ENCODE assay signal across 8 cellular contexts in genomic region chr1:200620273-200621131, GRCh38. TPM values are rescaled to one million over a fixed set of nuclear protein-coding genes. Genes with fewer than 3 reads are reported as not detected.
DNase-seq lines count a peak whose midpoint lies in the region; TF ChIP-seq lines count a peak whose summit lies in the region.

KIF14 (minus strand) TSS chr1:200620751; CDS start chr1:200618723, 2,028 bp downstream.

- H3K4me1 ChIP-seq in HAP-1 (peaks cover 13% of the 10 kb centered on the region), neuron (ENCODE audit: insufficient read depth, low read length) (peaks cover 17% of the 10 kb centered on the region), subcutaneous abdominal adipose tissue (ENCODE audit: control insufficient read depth in 5 of 5, insufficient read depth in 5 of 5, low read length in 5 of 5) (peaks cover 0 to 18% (median 14%) of the 10 kb centered on the region in 5 donors)

- peak within 1 kb of the TSS in 4 of 5 donors; percentile 62 to 84 (median 78) for H3K9ac ChIP-seq in subcutaneous abdominal adipose tissue (ENCODE audit: low read length in 5 of 5)

- H3K9me3 ChIP-seq in HAP-1 (peaks cover 5% of the 10 kb centered on the region), MG63 (no peaks in the 10 kb centered on the region), neuron (ENCODE audit: low read length) (no peaks in the 10 kb centered on the region), subcutaneous abdominal adipose tissue (ENCODE audit: control insufficient read depth in 5 of 5, low read length in 5 of 5) (no peaks in the 10 kb centered on the region)

- in situ Hi-C loops in G401 (cut with HindIII; ENCODE audit: low sequenced_read_pairs): no loop called here
- in situ Hi-C loops in HAP-1 (cut with MboI; ENCODE audit: low sequenced_read_pairs): loop anchor here (10.0 kb wide), 1 partner anchor 174 kb away; no protein-coding TSS in a partner anchor

- no peak for TF ChIP-seq CTCF in foreskin fibroblast (IDR thresholded peaks at IDR 0.05; ENCODE audit: low read depth, low read length)

- H2AFZ ChIP-seq in neuron (ENCODE audit: low read depth, low read length): peak within 1 kb of the TSS; percentile 95

- DNase-seq in G401 (ENCODE audit: low spot score) (peak; percentile 85), HAP-1 (ENCODE audit: low spot score in 2 of 2) (peak; percentile 94 to 98), MG63 (peak; percentile 98), SHP77 (lab: John Stamatoyannopoulos, UW) (peak; percentile 90 to 96), foreskin fibroblast (peak; percentile 89 to 96)
- peak; percentile 85 for DNase-seq in activated T-helper 9 cell treated with anti-CD3 and anti-CD28 coated beads, Interleukin-2, amount 50 U/mL, for 16 hours (ENCODE audit: low read depth)

- H3K27ac ChIP-seq in subcutaneous abdominal adipose tissue (ENCODE audit: low read depth, low read length): no peak within 1 kb of the TSS

- H3K36me3 ChIP-seq in HAP-1 (replicated peaks) (peaks cover 13% of the 10 kb centered on the region), MG63 (peaks cover 23% of the 10 kb centered on the region), neuron (ENCODE audit: insufficient read depth, low read length) (peaks cover 14% of the 10 kb centered on the region), subcutaneous abdominal adipose tissue (ENCODE audit: control insufficient read depth in 5 of 5, insufficient read depth in 5 of 5, low read length in 5 of 5) (no peaks in the 10 kb centered on the region)

- peak within 1 kb of the TSS; percentile 73 for H3K4me3 ChIP-seq in HAP-1
- H3K4me3 ChIP-seq in MG63: peak within 1 kb of the TSS; percentile 94
- peak within 1 kb of the TSS; percentile 54 to 93 for H3K4me3 ChIP-seq in foreskin fibroblast (ENCODE audit: low read depth in 1 of 2, low read length in 2 of 2)
- peak within 1 kb of the TSS; percentile 90 for H3K4me3 ChIP-seq in neuron (ENCODE audit: low read length)
- peak within 1 kb of the TSS; percentile 73 to 82 (median 76) for H3K4me3 ChIP-seq in subcutaneous abdominal adipose tissue (ENCODE audit: low read depth in 1 of 5, low read length in 5 of 5)

- H3K27me3 ChIP-seq in HAP-1 (ENCODE audit: low read depth) (no peaks in the 10 kb centered on the region), MG63 (no peaks in the 10 kb centered on the region), neuron (ENCODE audit: insufficient read depth, low read length) (no peaks in the 10 kb centered on the region), subcutaneous abdominal adipose tissue (ENCODE audit: control insufficient read depth in 5 of 5, insufficient read depth in 4 of 5, low read length in 5 of 5) (no peaks in the 10 kb centered on the region)

RNA-seq across cellular contexts. Expression of gene KIF14, which starts in this region (rescaled TPM):
- 12.4 and 17.8 TPM in 2 replicates for total RNA-seq in G401 (2014; rRNA removed; shearing (Covaris generic))
- total RNA-seq in MG63 (2014; rRNA removed; shearing (Covaris generic); ENCODE audit: low replicate concordance): 11.6 and 15.7 TPM in 2 replicates
